Comparison of ENCODE assay signal across 13 cellular contexts in the genomic region with DNA sequence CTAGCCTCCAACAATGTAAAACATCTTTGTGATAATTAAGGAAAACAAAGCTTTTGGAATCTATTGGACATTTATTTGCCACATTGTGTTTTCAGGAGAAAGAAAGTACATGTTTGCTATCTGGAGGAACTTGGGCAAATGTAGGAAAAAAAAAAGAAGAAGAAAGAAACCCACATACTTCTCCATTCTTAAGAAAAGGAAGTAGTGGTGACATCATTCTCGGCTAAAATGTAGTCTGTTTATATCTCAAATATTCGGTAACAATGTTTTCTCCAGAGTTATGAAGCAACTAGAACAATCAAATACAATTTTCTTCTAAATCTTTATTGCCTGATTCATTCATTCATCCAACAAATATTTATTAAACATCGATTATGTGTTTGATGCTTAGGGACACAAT. TPM values are rescaled to one million over a fixed set of nuclear protein-coding genes. Genes with fewer than 3 reads are reported as not detected.
DNase-seq lines count a peak whose midpoint lies in the region; ATAC-seq and TF ChIP-seq lines count a peak whose summit lies in the region.
"Had no signal": no experiment of that assay in that cellular context is flagged by ENCODE, and none has a peak within 500 bp of the region (broad histone marks: within the 10 kb centered on the region; RNA-seq: fewer than 3 reads in every experiment).

No MANE protein-coding gene starts in this region.

- peaks cover 3% of the 10 kb centered on the region for H3K9me3 Mint-ChIP-seq in activated CD8-positive, alpha-beta T cell treated with anti-CD3 and anti-CD28 coated beads for 36 hours
- H3K9me3 Mint-ChIP-seq: mesothelial cell of epicardium had no signal

- 77% methylated on average over 3 of the region's 3 CpGs for WGBS in suprapubic skin

- peak; percentile 92 for DNase-seq in CD1c-positive myeloid dendritic cell (ENCODE audit: extremely low spot score)
- no peak for DNase-seq in activated CD8-positive, alpha-beta T cell treated with anti-CD3 and anti-CD28 coated beads for 36 hours
- DNase-seq in NCI-H446 treated with DMSO at 0.1 percent for 48 hours (lab: John Stamatoyannopoulos, UW): no peak
- DNase-seq in cerebellum (ENCODE audit: low spot score): no peak
- DNase-seq in suprapubic skin (ENCODE audit: low spot score in 2 of 2): no peak
- DNase-seq: aorta, DMS 273 treated with DMSO at 0.1 percent for 48 hours, foreskin fibroblast had no signal

- H3K9ac ChIP-seq in mucosa of rectum (ENCODE audit: low read depth in 1 of 2, low read length in 2 of 2): no peak overlapping the region

- intact Hi-C loops in activated CD8-positive, alpha-beta T cell treated with anti-CD3 and anti-CD28 coated beads for 36 hours (cut with micrococcal nuclease): loop anchor here (5.0 to 10.0 kb wide), 2 partner anchors 99 to 257 kb away; no protein-coding TSS in a partner anchor

- TF ChIP-seq CTCF in activated CD8-positive, alpha-beta T cell treated with anti-CD3 and anti-CD28 coated beads for 36 hours (IDR thresholded peaks at IDR 0.05): no peak
- TF ChIP-seq CTCF in suprapubic skin (IDR thresholded peaks at IDR 0.05): no peak

- ATAC-seq in activated CD8-positive, alpha-beta T cell treated with anti-CD3 and anti-CD28 coated beads for 36 hours: no peak
- ATAC-seq in HG03439 (IDR thresholded peaks at IDR 0.05; ENCODE audit: unreplicated experiment): no peak

- no peaks in the 10 kb centered on the region for H3K27me3 Mint-ChIP-seq in activated CD8-positive, alpha-beta T cell treated with anti-CD3 and anti-CD28 coated beads for 36 hours

- H3K27ac Mint-ChIP-seq in activated CD8-positive, alpha-beta T cell treated with anti-CD3 and anti-CD28 coated beads for 36 hours: peak overlapping the region; percentile 92
- H3K27ac Mint-ChIP-seq: mesothelial cell of epicardium had no signal

- H3K4me3 ChIP-seq in mucosa of rectum (ENCODE audit: low read length in 2 of 2) (no peak overlapping the region), suprapubic skin (no peak overlapping the region)
- H3K4me3 ChIP-seq: vagina had no signal

- no peak for TF ChIP-seq EP300 in suprapubic skin (IDR thresholded peaks at IDR 0.05)

- H3K36me3 Mint-ChIP-seq in activated CD8-positive, alpha-beta T cell treated with anti-CD3 and anti-CD28 coated beads for 36 hours (ENCODE audit: low read depth): peaks cover 21% of the 10 kb centered on the region

- H3K36me3 ChIP-seq in KOPT-K1 (ENCODE audit: insufficient read depth, low read length) (no peaks in the 10 kb centered on the region), mucosa of rectum (ENCODE audit: control insufficient read depth in 2 of 2, insufficient read depth in 2 of 2, low read length in 2 of 2) (no peaks in the 10 kb centered on the region), suprapubic skin (no peaks in the 10 kb centered on the region)
- H3K36me3 ChIP-seq: vagina had no signal

- H3K27me3 ChIP-seq in mucosa of rectum (ENCODE audit: control insufficient read depth in 2 of 2, insufficient read depth in 2 of 2, low read length in 2 of 2) (no peaks in the 10 kb centered on the region), suprapubic skin (no peaks in the 10 kb centered on the region)
- H3K27me3 ChIP-seq: vagina had no signal

- peak overlapping the region; percentile 68 for H3K27ac ChIP-seq in KOPT-K1 (ENCODE audit: low read depth, low read length, poor library complexity, severe bottlenecking)
- H3K27ac ChIP-seq in mucosa of rectum (ENCODE audit: low read depth in 2 of 2, low read length in 2 of 2): peak overlapping the region; percentile 23 to 67
- H3K27ac ChIP-seq in suprapubic skin: no peak overlapping the region

- H3K4me3 Mint-ChIP-seq in activated CD8-positive, alpha-beta T cell treated with anti-CD3 and anti-CD28 coated beads for 36 hours: peak overlapping the region; percentile 88
- H3K4me3 Mint-ChIP-seq: mesothelial cell of epicardium had no signal

- TF ChIP-seq POLR2A in suprapubic skin (IDR thresholded peaks at IDR 0.05): no peak

- H3K4me1 ChIP-seq in mucosa of rectum (ENCODE audit: control insufficient read depth in 2 of 2, insufficient read depth in 2 of 2, low read length in 2 of 2) (peaks cover 9 to 12% of the 10 kb centered on the region in 2 donors), suprapubic skin (peaks cover 22% of the 10 kb centered on the region)

- H3K4me1 Mint-ChIP-seq in activated CD8-positive, alpha-beta T cell treated with anti-CD3 and anti-CD28 coated beads for 36 hours (ENCODE audit: low read depth): peaks cover 53% of the 10 kb centered on the region

- CTCF ChIA-PET in activated CD8-positive, alpha-beta T cell treated with anti-CD3 and anti-CD28 coated beads for 36 hours (lab: Charles Lee): no interaction called here

- POLR2A ChIA-PET in activated CD8-positive, alpha-beta T cell treated with anti-CD3 and anti-CD28 coated beads for 36 hours (lab: Charles Lee): interaction anchor here (1.5 to 1.7 kb wide), 2 partner anchors 12 to 54 kb away, joined by 5 to 7 read pairs; no protein-coding TSS in a partner anchor

- H3K9me3 ChIP-seq in KOPT-K1 (ENCODE audit: insufficient read depth, low read length, poor library complexity, severe bottlenecking): no peaks in the 10 kb centered on the region
- no peaks in the 10 kb centered on the region for H3K9me3 ChIP-seq in mucosa of rectum (ENCODE audit: control insufficient read depth in 2 of 2, low read length in 2 of 2)
- H3K9me3 ChIP-seq in suprapubic skin: no peaks in the 10 kb centered on the region
- H3K9me3 ChIP-seq: vagina had no signal

RNA-seq across cellular contexts. Expression of a gene that starts 2.3 kb away (rescaled TPM):
- 10 to 100 TPM; 49.1 to 50.0 TPM for total RNA-seq in activated CD8-positive, alpha-beta T cell treated with anti-CD3 and anti-CD28 coated beads for 36 hours
- total RNA-seq in cerebellum (12.1 TPM), suprapubic skin (10 to 100 TPM; 63.7 to 84.3 (median 83.3) TPM)
